21 cellular contexts compared by ENCODE assay signal in genomic region chr6:119311514-119312142, GRCh38. TPM values are rescaled to one million over a fixed set of nuclear protein-coding genes. Genes with fewer than 3 reads are reported as not detected.
A peak's percentile ranks its signal among the peaks of the same experiment; 100 is the strongest.
DNase-seq lines count a peak whose midpoint lies in the region; ATAC-seq and TF ChIP-seq lines count a peak whose summit lies in the region.
"Had no signal": no experiment of that assay in that cellular context is flagged by ENCODE, and none has a peak within 500 bp of the region (broad histone marks: within the 10 kb centered on the region; RNA-seq: fewer than 3 reads in every experiment).

No MANE protein-coding gene starts in this region.

- no peaks in the 10 kb centered on the region for H3K27me3 Mint-ChIP-seq in CD4-positive, alpha-beta T cell
- no peaks in the 10 kb centered on the region for H3K27me3 Mint-ChIP-seq in activated CD4-positive, alpha-beta memory T cell treated with anti-CD3 and anti-CD28 coated beads, Interleukin-2, amount 10 ng/mL, durations not matched to agents 7 days and 5 days
- no peaks in the 10 kb centered on the region for H3K27me3 Mint-ChIP-seq in natural killer cell (ENCODE audit: low read depth in 2 of 2)
- H3K27me3 Mint-ChIP-seq: activated T-cell treated with anti-CD3 and anti-CD28 coated beads, Interleukin-2, amount 50 U/mL, for 24 hours had no signal

- H3K36me3 ChIP-seq in HCT116 (ENCODE audit: control insufficient read depth in 1 of 2, insufficient read depth in 2 of 2, low read length in 2 of 2) (peaks cover 0 to 2% of the 10 kb centered on the region in 2 experiments; a peak in 1 of 4 replicates), Karpas-422 (ENCODE audit: insufficient read depth, low read length) (no peaks in the 10 kb centered on the region)
- H3K36me3 ChIP-seq: transverse colon had no signal

- H3K27ac Mint-ChIP-seq in CD4-positive, alpha-beta T cell, result peak overlapping the region; percentile 82
- H3K27ac Mint-ChIP-seq in activated CD4-positive, alpha-beta memory T cell treated with anti-CD3 and anti-CD28 coated beads, Interleukin-2, amount 10 ng/mL, durations not matched to agents 7 days and 5 days, result peak overlapping the region; percentile 55
- H3K27ac Mint-ChIP-seq in natural killer cell, result peak overlapping the region; percentile 95 to 98
- H3K27ac Mint-ChIP-seq: endodermal cell had no signal

- H3K4me1 ChIP-seq in HCT116 (ENCODE audit: control insufficient read depth in 1 of 2, insufficient read depth in 2 of 2, low read length in 2 of 2), result peaks cover 72 to 95% of the 10 kb centered on the region in 2 experiments
- H3K4me1 ChIP-seq in Karpas-422 (ENCODE audit: low read length), result peaks cover 25% of the 10 kb centered on the region

- no peak for ATAC-seq in CD4-positive, alpha-beta T cell (ENCODE audit: poor library complexity)
- ATAC-seq in HCT116 (no peak), natural killer cell (no peak), GM21447 (IDR thresholded peaks at IDR 0.05; ENCODE audit: unreplicated experiment) (no peak)
- ATAC-seq: Right ventricle myocardium inferior had no signal

- intact Hi-C loops in CD4-positive, alpha-beta T cell (cut with DNase I, micrococcal nuclease), result no loop called here
- intact Hi-C loops in HCT116 (cut with micrococcal nuclease) (no loop called here), natural killer cell (cut with micrococcal nuclease) (loop anchor here (2.0 to 10.0 kb wide), 5 partner anchors 21 to 1697 kb away; no protein-coding TSS in a partner anchor)

- H3K36me3 Mint-ChIP-seq in CD4-positive, alpha-beta T cell (ENCODE audit: low read depth), result no peaks in the 10 kb centered on the region
- peaks cover 11% of the 10 kb centered on the region for H3K36me3 Mint-ChIP-seq in activated CD4-positive, alpha-beta memory T cell treated with anti-CD3 and anti-CD28 coated beads, Interleukin-2, amount 10 ng/mL, durations not matched to agents 7 days and 5 days (ENCODE audit: low read depth)
- no peaks in the 10 kb centered on the region for H3K36me3 Mint-ChIP-seq in natural killer cell

- no peak overlapping the region for H3K4me3 ChIP-seq in HCT116 (replicated peaks in 1 of 2; ENCODE audit: low read depth in 1 of 2, low read length in 2 of 2)
- no peak overlapping the region for H3K4me3 ChIP-seq in Karpas-422 (ENCODE audit: low read length)
- H3K4me3 ChIP-seq: smooth muscle cell, stomach, transverse colon had no signal

- H3K27me3 ChIP-seq in CD4-positive, alpha-beta T cell (ENCODE audit: control insufficient read depth, insufficient read depth, low read length), result no peaks in the 10 kb centered on the region
- H3K27me3 ChIP-seq in HCT116 (ENCODE audit: insufficient read depth, low read length), result no peaks in the 10 kb centered on the region
- H3K27me3 ChIP-seq in Karpas-422 (ENCODE audit: low read length), result no peaks in the 10 kb centered on the region
- H3K27me3 ChIP-seq: stomach, transverse colon had no signal

- H3K9me3 Mint-ChIP-seq in CD4-positive, alpha-beta T cell, result no peaks in the 10 kb centered on the region
- no peaks in the 10 kb centered on the region for H3K9me3 Mint-ChIP-seq in activated CD4-positive, alpha-beta memory T cell treated with anti-CD3 and anti-CD28 coated beads, Interleukin-2, amount 10 ng/mL, durations not matched to agents 7 days and 5 days
- no peaks in the 10 kb centered on the region for H3K9me3 Mint-ChIP-seq in natural killer cell
- H3K9me3 Mint-ChIP-seq: activated T-cell treated with anti-CD3 and anti-CD28 coated beads, Interleukin-2, amount 50 U/mL, for 24 hours; endodermal cell had no signal

- no TSS peak for BruUV-seq in HCT116 (replicated peaks; lab: Mats Ljungman, UMichigan)

- H3K79me2 ChIP-seq in HCT116 (ENCODE audit: insufficient read depth, low read length), result peaks cover 11% of the 10 kb centered on the region
- no peaks in the 10 kb centered on the region for H3K79me2 ChIP-seq in Karpas-422 (ENCODE audit: low read length)

- H3K9me2 ChIP-seq in HCT116 (ENCODE audit: insufficient read depth), result no peaks in the 10 kb centered on the region; the same call in 1 of the 2 replicates
- H3K9me2 ChIP-seq in Karpas-422 (replicated peaks; ENCODE audit: insufficient read depth, low read length), result no peaks in the 10 kb centered on the region

- H3K27ac ChIP-seq in CD4-positive, alpha-beta T cell (ENCODE audit: low read depth, low read length), result no peak overlapping the region
- H3K27ac ChIP-seq in HCT116 (ENCODE audit: low read depth, low read length), result peak overlapping the region; percentile 40; the same call in 1 of the 2 replicates
- H3K27ac ChIP-seq in Karpas-422 (ENCODE audit: low read length), result no peak overlapping the region
- H3K27ac ChIP-seq: VCaP had no signal

- H3K4me2 ChIP-seq in HCT116 (ENCODE audit: low read length) (peak overlapping the region; percentile 63; the same call in 1 of the 2 replicates), Karpas-422 (ENCODE audit: low read depth, low read length, poor library complexity, severe bottlenecking) (no peak overlapping the region)
- H3K4me2 ChIP-seq: smooth muscle cell had no signal

- H3K4me3 Mint-ChIP-seq in CD4-positive, alpha-beta T cell, result no peak overlapping the region
- no peak overlapping the region for H3K4me3 Mint-ChIP-seq in activated CD4-positive, alpha-beta memory T cell treated with anti-CD3 and anti-CD28 coated beads, Interleukin-2, amount 10 ng/mL, durations not matched to agents 7 days and 5 days
- peak overlapping the region; percentile 84 for H3K4me3 Mint-ChIP-seq in natural killer cell
- H3K4me3 Mint-ChIP-seq: activated T-cell treated with anti-CD3 and anti-CD28 coated beads, Interleukin-2, amount 50 U/mL, for 24 hours; endodermal cell had no signal

- no peak for TF ChIP-seq POLR2A in HCT116 (IDR thresholded peaks at IDR 0.05; ENCODE audit: borderline replicate concordance, extremely low read depth, insufficient read depth, insufficient read length)

- H3K9ac ChIP-seq in HCT116 (ENCODE audit: low read length) (no peak overlapping the region), Karpas-422 (ENCODE audit: low read length) (no peak overlapping the region)

- DNase-seq in CD4-positive, alpha-beta T cell, result no peak
- no peak for DNase-seq in HCT116 (ENCODE audit: low read depth, low spot score)
- no peak for DNase-seq in activated CD4-positive, alpha-beta memory T cell treated with anti-CD3 and anti-CD28 coated beads, Interleukin-2, amount 10 ng/mL, durations not matched to agents 7 days and 5 days
- DNase-seq in natural killer cell, result no peak
- no peak for DNase-seq in NCI-H1694 treated with DMSO at 0.1 percent for 48 hours (lab: John Stamatoyannopoulos, UW)
- DNase-seq in stimulated activated CD4-positive, alpha-beta T cell treated with anti-CD3 and anti-CD28 coated beads, Interleukin-2, amount 100 ng/mL, for 24 hours, result no peak
- DNase-seq in Karpas-422, result no peak
- DNase-seq: activated CD4-positive, alpha-beta T cell treated with anti-CD3 and anti-CD28 coated beads, Interleukin-2, amount 50 U/mL, for 4 hours; activated naive CD4-positive, alpha-beta T cell treated with anti-CD3 and anti-CD28 coated beads, Interleukin-2, amount 50 U/mL, for 16 hours; activated T-cell treated with anti-CD3 and anti-CD28 coated beads, Interleukin-2, amount 50 U/mL, for 24 hours; endodermal cell; NCI-H1092 treated with DMSO at 0.1 percent for 48 hours; NCI-H2107; NCI-H510A treated with DMSO at 0.1 percent for 48 hours; stimulated activated CD4-positive, alpha-beta T cell treated with anti-CD3 and anti-CD28 coated beads, Interleukin-4, amount 100 ng/mL, for 1 hour; stomach; transverse colon had no signal

- POLR2A ChIA-PET in CD4-positive, alpha-beta T cell (lab: Charles Lee), result interaction anchor here (0.8 to 1.1 kb wide), 2 partner anchors 11 to 39 kb away, joined by 3 read pairs; no protein-coding TSS in a partner anchor
- POLR2A ChIA-PET in HCT116 (lab: Charles Lee), result interaction anchor here (0.9 kb wide), 1 partner anchor 11 kb away, joined by 3 read pairs; no protein-coding TSS in a partner anchor
- POLR2A ChIA-PET in activated CD4-positive, alpha-beta memory T cell treated with anti-CD3 and anti-CD28 coated beads, Interleukin-2, amount 10 ng/mL, durations not matched to agents 7 days and 5 days (lab: Charles Lee), result interaction anchor here (5.0 kb wide), 1 partner anchor 39 kb away, joined by 41 read pairs; no protein-coding TSS in a partner anchor

- no peak for TF ChIP-seq RAD21 in HCT116 (IDR thresholded peaks at IDR 0.05; ENCODE audit: low read depth)

- no peaks in the 10 kb centered on the region for H3K9me3 ChIP-seq in CD4-positive, alpha-beta T cell (ENCODE audit: control insufficient read depth, low read length)
- H3K9me3 ChIP-seq in HCT116 (ENCODE audit: control insufficient read depth in 1 of 2, insufficient read depth in 1 of 2, low read depth in 1 of 2, low read length in 2 of 2), result no peaks in the 10 kb centered on the region
- H3K9me3 ChIP-seq in Karpas-422 (ENCODE audit: low read length), result no peaks in the 10 kb centered on the region
- H3K9me3 ChIP-seq: stomach, transverse colon had no signal

- RAD21 ChIA-PET in HCT116 (lab: Charles Lee; ENCODE audit: low non-redundant PET in 1 of 2, low total read pairs in 2 of 2, uncharacterized antibody in 2 of 2, unreplicated experiment in 2 of 2), result no interaction called here

- peaks cover 46% of the 10 kb centered on the region for H3K4me1 Mint-ChIP-seq in CD4-positive, alpha-beta T cell (ENCODE audit: low read depth)
- H3K4me1 Mint-ChIP-seq in activated CD4-positive, alpha-beta memory T cell treated with anti-CD3 and anti-CD28 coated beads, Interleukin-2, amount 10 ng/mL, durations not matched to agents 7 days and 5 days, result peaks cover 76% of the 10 kb centered on the region
- peaks cover 59 to 74% of the 10 kb centered on the region in 2 donors for H3K4me1 Mint-ChIP-seq in natural killer cell

- H2AFZ ChIP-seq in HCT116 (ENCODE audit: low read depth, low read length, poor library complexity, severe bottlenecking), result no peak overlapping the region
- H2AFZ ChIP-seq in Karpas-422 (ENCODE audit: low read length), result no peak overlapping the region

- CTCF ChIA-PET in CD4-positive, alpha-beta T cell (lab: Charles Lee), result interaction anchor here (1.3 to 1.6 kb wide), 2 partner anchors 13 to 39 kb away, joined by 3 read pairs; no protein-coding TSS in a partner anchor
- CTCF ChIA-PET in HCT116 (lab: Charles Lee), result no interaction called here
- CTCF ChIA-PET in activated CD4-positive, alpha-beta memory T cell treated with anti-CD3 and anti-CD28 coated beads, Interleukin-2, amount 10 ng/mL, durations not matched to agents 7 days and 5 days (lab: Charles Lee), result interaction anchor here (0.5 to 1.3 kb wide), 4 partner anchors 22 to 163 kb away, joined by 3 to 8 read pairs (median 4); no protein-coding TSS in a partner anchor

- H4K20me1 ChIP-seq in HCT116 (ENCODE audit: insufficient read depth) (no peaks in the 10 kb centered on the region), Karpas-422 (ENCODE audit: insufficient read depth, low read depth, low read length) (no peaks in the 10 kb centered on the region)

- TF ChIP-seq CTCF in CD4-positive, alpha-beta T cell (IDR thresholded peaks at IDR 0.05), result no peak
- no peak for TF ChIP-seq CTCF in HCT116 (IDR thresholded peaks at IDR 0.05 in 2 of 3, conservative IDR thresholded peaks at IDR 0.05 in 1 of 3; ENCODE audit: borderline replicate concordance in 1 of 3, insufficient read depth in 1 of 3, low read depth in 2 of 3, low read length in 2 of 3)
- TF ChIP-seq CTCF in natural killer cell (IDR thresholded peaks at IDR 0.05), result no peak

RNA-seq across cellular contexts. Expression of gene MAN1A1, which starts 37.9 kb away (rescaled TPM):
- 1 to 10 TPM; 4.5 to 4.9 TPM for total RNA-seq in CD4-positive, alpha-beta T cell
- 46.0 TPM for total RNA-seq in HCT116 (2021; ENCODE audit: unreplicated experiment)
- 8.9 and 9.9 TPM in 2 replicates for polyA plus RNA-seq in HCT116 (2012)
- total RNA-seq in activated CD4-positive, alpha-beta memory T cell treated with anti-CD3 and anti-CD28 coated beads, Interleukin-2, amount 10 ng/mL, durations not matched to agents 7 days and 5 days, result 10 to 100 TPM; 21.6 to 22.0 TPM
- total RNA-seq in natural killer cell, result 10 to 100 TPM; 45.6 to 54.6 (median 53.6) TPM
- 0.43 and 0.48 TPM in 2 replicates for total RNA-seq in Karpas-422 (2014; rRNA removed; shearing (Covaris generic); ENCODE audit: low replicate concordance)
